1 cellular context compared by ENCODE assay signal in genomic region chr1:23148084-23148483, GRCh38.
TF ChIP-seq lines count a peak whose summit lies in the region.

No MANE protein-coding gene starts in this region.

TF ChIP-seq in HCT116, 20 proteins besides CTCF, POLR2A, EP300 and RAD21 (continued from another document):
- no peak for TF ChIP-seq ZBTB33 (IDR thresholded peaks at IDR 0.05; ENCODE audit: extremely low read depth, insufficient replicate concordance, low read length)
- TF ChIP-seq EZH2phosphoT487 (IDR thresholded peaks at IDR 0.05; ENCODE audit: borderline replicate concordance): no peak
- no peak for TF ChIP-seq ZFX (IDR thresholded peaks at IDR 0.05)
- no peak for TF ChIP-seq EGR1 (IDR thresholded peaks at IDR 0.05; ENCODE audit: low read depth)
- no peak for TF ChIP-seq JUND (IDR thresholded peaks at IDR 0.05)
